28 cellular contexts compared by ENCODE assay signal in genomic region chr5:173902334-173902733, GRCh38. TPM values are rescaled to one million over a fixed set of nuclear protein-coding genes. Genes with fewer than 3 reads are reported as not detected.
DNase-seq lines count a peak whose midpoint lies in the region; ATAC-seq, FAIRE-seq and TF ChIP-seq lines count a peak whose summit lies in the region.
"Had no signal": no experiment of that assay in that cellular context is flagged by ENCODE, and none has a peak within 500 bp of the region (broad histone marks: within the 10 kb centered on the region; RNA-seq: fewer than 3 reads in every experiment).

No MANE protein-coding gene starts in this region.

- H3K36me3 ChIP-seq in cardiac muscle cell (no peaks in the 10 kb centered on the region), GM12878 (ENCODE audit: control insufficient read depth in 2 of 2, insufficient read depth in 2 of 2, low read length in 1 of 2) (peaks cover 0 to 5% of the 10 kb centered on the region in 2 experiments; a peak in 1 of 4 replicates), neural cell (ENCODE audit: insufficient read depth, low read length) (no peaks in the 10 kb centered on the region), tibial artery (no peaks in the 10 kb centered on the region), prostate gland (no peaks in the 10 kb centered on the region)

- in situ Hi-C loops in GM12878 (cut with MboI): no loop called here

- H3K27me3 ChIP-seq in cardiac muscle cell (no peaks in the 10 kb centered on the region), GM12878 (replicated peaks in 1 of 2; ENCODE audit: control insufficient read depth in 2 of 2, insufficient read depth in 2 of 2, low read length in 1 of 2) (no peaks in the 10 kb centered on the region), neural cell (ENCODE audit: insufficient read depth, low read depth, low read length) (no peaks in the 10 kb centered on the region), tibial artery (no peaks in the 10 kb centered on the region), prostate gland (replicated peaks; ENCODE audit: insufficient read depth) (no peaks in the 10 kb centered on the region)
- H3K27me3 ChIP-seq: right lobe of liver, stomach, upper lobe of left lung had no signal

- H4K20me1 ChIP-seq in GM12878 (ENCODE audit: control insufficient read depth, insufficient read depth): no peaks in the 10 kb centered on the region
- H4K20me1 ChIP-seq in neural cell (ENCODE audit: insufficient read depth): no peaks in the 10 kb centered on the region

- H3F3A ChIP-seq in neural cell (ENCODE audit: insufficient read depth, low read length, poor library complexity, severe bottlenecking): no peaks in the 10 kb centered on the region

- no peaks in the 10 kb centered on the region for H3K9me2 ChIP-seq in neural cell (ENCODE audit: insufficient read depth, low read length)

- H2AFZ ChIP-seq in GM12878 (ENCODE audit: control insufficient read depth, low read depth, low read length) (no peak overlapping the region), neural cell (ENCODE audit: low read depth, low read length) (no peak overlapping the region)

- TF ChIP-seq EP300 in GM12878 (IDR thresholded peaks at IDR 0.05; ENCODE audit: borderline replicate concordance in 1 of 2, control insufficient read depth in 1 of 2, low read depth in 2 of 2, low read length in 2 of 2) (no peak), neural cell (conservative IDR thresholded peaks at IDR 0.05; ENCODE audit: poor library complexity, severe bottlenecking) (no peak)

- FAIRE-seq in GM12878 (lab: Jason Lieb, UNC): no peak
- FAIRE-seq in HTR-8/SVneo (lab: Jason Lieb, UNC): no peak
- FAIRE-seq: H1 had no signal

- CTCF ChIA-PET in GM12878 (lab: Yijun Ruan, JAX): interaction anchor here (1.0 to 5.7 kb wide), 9 partner anchors 8 to 116 kb away, joined by 3 to 46 read pairs (median 7); partner anchors contain the start of gene CPEB4

- no TSS peak for BruUV-seq in GM12878 (replicated peaks; lab: Mats Ljungman, UMichigan)

- RAD21 ChIA-PET in GM12878 (lab: Charles Lee; ENCODE audit: unreplicated experiment): interaction anchor here (1.2 to 6.0 kb wide), 6 partner anchors 9 to 116 kb away, joined by 3 to 104 read pairs (median 21); no protein-coding TSS in a partner anchor

- H3K9ac ChIP-seq in GM12878 (ENCODE audit: control insufficient read depth, insufficient read depth, low read length): no peak overlapping the region
- no peak overlapping the region for H3K9ac ChIP-seq in neural cell (ENCODE audit: low read length)

- WGBS in GM12878 (ENCODE audit: insufficient coverage, insufficient replicate concordance, low lambda C conversion rate, missing lambda C conversion rate): 96% methylated on average over 1 of the region's 1 CpG
- WGBS in prostate gland: 56% methylated on average over 1 of the region's 1 CpG

- H3K79me2 ChIP-seq in GM12878 (ENCODE audit: control insufficient read depth, insufficient read depth, low read length) (peaks cover 88% of the 10 kb centered on the region), neural cell (replicated peaks; ENCODE audit: insufficient read depth, low read length) (peaks cover 68% of the 10 kb centered on the region)

- POLR2A ChIA-PET in GM12878 (lab: Charles Lee): interaction anchor here (1.0 to 7.8 kb wide), 5 partner anchors 11 to 69 kb away, joined by 3 to 105 read pairs (median 15); partner anchors contain the start of gene CPEB4

- TF ChIP-seq POLR2A in GM12878 (IDR thresholded peaks at IDR 0.05; ENCODE audit: low read depth, low read length): no peak
- TF ChIP-seq POLR2A in prostate gland (IDR thresholded peaks at IDR 0.05): no peak

- SMC1A ChIA-PET in GM12878 (lab: Charles Lee; ENCODE audit: uncharacterized antibody, unreplicated experiment): interaction anchor here (1.0 to 17.4 kb wide), 13 partner anchors 11 to 285 kb away, joined by 3 to 361 read pairs (median 5); partner anchors contain the start of genes BOD1 and CPEB4

- H3K4me3 ChIP-seq in cardiac muscle cell (no peak overlapping the region), GM12878 (0 out of 2 replicates have a peak overlapping the region, but pooled peaks have one; percentile 0), neural cell (ENCODE audit: low read length) (peak overlapping the region; percentile 13), tibial artery (no peak overlapping the region), prostate gland (no peak overlapping the region)
- H3K4me3 ChIP-seq: right lobe of liver, stomach, upper lobe of left lung had no signal

- H3K27ac ChIP-seq in cardiac muscle cell (peak overlapping the region; percentile 24), GM12878 (ENCODE audit: control insufficient read depth, insufficient read depth) (no peak overlapping the region; the same call in 1 of the 2 replicates), neural cell (ENCODE audit: low read length) (no peak overlapping the region), tibial artery (peak overlapping the region; percentile 54 to 67), prostate gland (peak overlapping the region in 1 of 2 donors; percentile 26)
- H3K27ac ChIP-seq: 22Rv1, C4-2B, right lobe of liver, RWPE1, upper lobe of left lung had no signal

- no peak for TF ChIP-seq RAD21 in GM12878 (IDR thresholded peaks at IDR 0.05; ENCODE audit: insufficient read depth, low read depth, low read length)
- TF ChIP-seq RAD21 in neural cell (conservative IDR thresholded peaks at IDR 0.05): no peak

- intact Hi-C loops in cardiac septum (cut with DNase I) (no loop called here), GM12878 (cut with micrococcal nuclease; ENCODE audit: unreplicated experiment) (no loop called here), tibial artery (cut with DNase I; ENCODE audit: low total_unique reads) (no loop called here), prostate gland (cut with DNase I) (no loop called here)

- ATAC-seq in GM12878: peak; percentile 30
- ATAC-seq: left colon had no signal

- H3K4me1 ChIP-seq in cardiac muscle cell (ENCODE audit: low read depth) (peaks cover 22% of the 10 kb centered on the region), GM12878 (ENCODE audit: control insufficient read depth, insufficient read depth, low read length) (peaks cover 24% of the 10 kb centered on the region), tibial artery (peaks cover 0 to 86% (median 26%) of the 10 kb centered on the region in 4 donors), prostate gland (replicated peaks) (no peaks in the 10 kb centered on the region)

- H3K9me3 ChIP-seq in cardiac muscle cell (ENCODE audit: low read depth) (no peaks in the 10 kb centered on the region), GM12878 (replicated peaks; ENCODE audit: control insufficient read depth, insufficient read depth, low read length) (no peaks in the 10 kb centered on the region; the same call in 2 of the 3 replicates), neural cell (ENCODE audit: low read length) (no peaks in the 10 kb centered on the region), tibial artery (no peaks in the 10 kb centered on the region), prostate gland (no peaks in the 10 kb centered on the region)
- H3K9me3 ChIP-seq: right lobe of liver, stomach, upper lobe of left lung had no signal

- H3K4me2 ChIP-seq in GM12878 (ENCODE audit: control insufficient read depth, insufficient read depth) (peak overlapping the region; percentile 21; the same call in 1 of the 2 replicates), neural cell (ENCODE audit: low read length) (no peak overlapping the region)

- TF ChIP-seq CTCF in cardiac muscle cell (IDR thresholded peaks at IDR 0.05; ENCODE audit: low read depth, low read length): no peak
- no peak for TF ChIP-seq CTCF in GM12878 (IDR thresholded peaks at IDR 0.05 in 2 of 3, conservative IDR thresholded peaks at IDR 0.05 in 1 of 3; ENCODE audit: control insufficient read depth in 2 of 3, extremely low read depth in 1 of 3, insufficient read depth in 1 of 3, low read depth in 3 of 3, low read length in 3 of 3)
- no peak for TF ChIP-seq CTCF in neural cell (IDR thresholded peaks at IDR 0.05; ENCODE audit: poor library complexity, severe bottlenecking)
- no peak for TF ChIP-seq CTCF in tibial artery (IDR thresholded peaks at IDR 0.05)
- no peak for TF ChIP-seq CTCF in prostate gland (IDR thresholded peaks at IDR 0.05)

- DNase-seq in cardiac muscle cell (ENCODE audit: low read depth in 1 of 2, low spot score in 1 of 2) (no peak), cardiac septum (ENCODE audit: low spot score) (no peak), GM12878 (ENCODE audit: low read depth, low spot score) (no peak), tibial artery (no peak), prostate gland (ENCODE audit: low spot score) (no peak), HTR-8/SVneo (ENCODE audit: insufficient read length, low spot score) (no peak), putamen (ENCODE audit: low spot score) (no peak)
- DNase-seq: activated CD4-positive, alpha-beta T cell treated with anti-CD3 and anti-CD28 coated beads, Interleukin-2, amount 50 U/mL, for 1 hour; activated CD4-positive, CD25-positive, alpha-beta regulatory T cell; activated effector memory CD4-positive, alpha-beta T cell treated with anti-CD3 and anti-CD28 coated beads, Interleukin-2, amount 50 U/mL, for 16 hours; activated T-cell treated with anti-CD3 and anti-CD28 coated beads, Interleukin-2, amount 50 U/mL, for 1 hour; cerebellar nuclear complex; COR-L47; DMS53; immature natural killer cell; IMR-90; left colon; NCI-H1694 treated with DMSO at 0.1 percent for 48 hours; NCI-H446 treated with DMSO at 0.1 percent for 48 hours; posterior cingulate gyrus; right lobe of liver; stomach; upper lobe of left lung had no signal

RNA-seq across cellular contexts. Expression of gene CPEB4, which starts 14.2 kb away (rescaled TPM):
- total RNA-seq in cardiac muscle cell: 52.9 and 65.2 TPM in 2 replicates
- 23.8 and 33.6 TPM in 2 replicates for polyA plus RNA-seq in cardiac muscle cell
- 187 TPM for total RNA-seq in cardiac septum
- 102 and 104 TPM in 2 replicates for total RNA-seq in GM12878 (2013; cell fraction: nucleolus; rRNA removed)
- total RNA-seq in GM12878 (2014; rRNA removed): 23.9 and 25.7 TPM in 2 replicates
- 30.2 and 33.9 TPM in 2 replicates for total RNA-seq in GM12878 (2014; rRNA removed; fragmentation: Illumina TruSeq; extraction: Trizol)
- total RNA-seq in GM12878 (2021): 33.1 and 39.4 TPM in 2 replicates
- 21.3 TPM for polyA plus RNA-seq in GM12878 (2011; ENCODE audit: low read depth)
- 31.4 and 36.5 TPM in 2 replicates for polyA plus RNA-seq in GM12878 (2011; rRNA removed)
- polyA plus RNA-seq in GM12878 (2011; cell fraction: cytosol; rRNA removed): 21.4 and 25.0 TPM in 2 replicates
- 21.2 and 29.0 TPM in 2 replicates for polyA plus RNA-seq in GM12878 (2011; cell fraction: nucleus; rRNA removed)
- polyA plus RNA-seq in GM12878 (2012): 13.5 and 16.5 TPM in 2 replicates
- polyA plus RNA-seq in GM12878 (2014; fragmentation: Illumina TruSeq; extraction: Trizol): 19.5 and 20.2 TPM in 2 replicates
- polyA plus RNA-seq in GM12878 (2014; fragmentation: Nextera tagmentation; extraction: Ambion mirVana): 10 to 100 TPM in 1 of 2 experiments, 1 to 10 TPM in 1; 6.9 to 20.3 TPM
- 18.0 and 20.6 TPM in 2 replicates for polyA plus RNA-seq in GM12878 (2014; rRNA removed)
- polyA plus RNA-seq in GM12878 (2016; fragmentation: Nextera tagmentation; extraction: Ambion mirVana): 10 to 100 TPM; 11.9 to 13.3 TPM
- 95.5 and 102 TPM in 2 replicates for polyA minus RNA-seq in GM12878 (2011; rRNA and poly(A)+ RNA removed)
- 19.8 and 20.8 TPM in 2 replicates for polyA minus RNA-seq in GM12878 (2011; cell fraction: cytosol; rRNA and poly(A)+ RNA removed)
- polyA minus RNA-seq in GM12878 (2011; cell fraction: nucleus; rRNA and poly(A)+ RNA removed): 55.7 and 75.5 TPM in 2 replicates
- polyA plus RNA-seq in neural cell: 37.9 and 42.2 TPM in 2 replicates
- polyA minus RNA-seq in neural cell: 104 and 121 TPM in 2 replicates
- total RNA-seq in prostate gland: 10 to 100 TPM; 36.5 to 45.3 TPM

Comparison
In these comparisons a context has a peak if more than half of its experiments do, and no peak if none do; other contexts are left out.
1. H3K27ac ChIP-seq: peak in cardiac muscle cell (single experiment) and tibial artery (2 of 2); none in GM12878 (single experiment) and neural cell (single experiment).
2. H3K4me3 ChIP-seq: peak in GM12878 (single experiment) and neural cell (single experiment); none in cardiac muscle cell (single experiment), tibial artery (0 of 2) and prostate gland (0 of 2).